10 cellular contexts compared by ENCODE assay signal in genomic region chr11:90434858-90435257, GRCh38.
DNase-seq lines count a peak whose midpoint lies in the region; ATAC-seq and FAIRE-seq lines count a peak whose summit lies in the region.
"Had no signal": no experiment of that assay in that cellular context is flagged by ENCODE, and none has a peak within 500 bp of the region (broad histone marks: within the 10 kb centered on the region; RNA-seq: fewer than 3 reads in every experiment).

No MANE protein-coding gene starts in this region.

- H3K9me3 ChIP-seq in small intestine (ENCODE audit: control insufficient read depth, low read depth), result no peaks in the 10 kb centered on the region
- H3K9me3 ChIP-seq: upper lobe of left lung had no signal

- no peaks in the 10 kb centered on the region for H3K4me1 ChIP-seq in small intestine (ENCODE audit: control insufficient read depth in 2 of 2, insufficient read depth in 1 of 2, low read depth in 1 of 2, low read length in 1 of 2)
- H3K4me1 ChIP-seq: upper lobe of left lung had no signal

- H3K27ac ChIP-seq in epithelial cell of prostate, result no peak overlapping the region
- no peak overlapping the region for H3K27ac ChIP-seq in small intestine (ENCODE audit: low read depth in 1 of 2, low read length in 1 of 2)
- H3K27ac ChIP-seq: upper lobe of left lung had no signal

- H3K27me3 ChIP-seq in small intestine (ENCODE audit: control insufficient read depth in 2 of 2, insufficient read depth in 2 of 2, low read length in 2 of 2), result no peaks in the 10 kb centered on the region
- H3K27me3 ChIP-seq: upper lobe of left lung had no signal

- DNase-seq in NOMO-1 treated with DMSO at 0.1 percent for 48 hours (lab: John Stamatoyannopoulos, UW; ENCODE audit: unreplicated experiment), result peak; percentile 39
- no peak for DNase-seq in NOMO-1 treated with dmso at 0.1 percent for 144 hours (lab: John Stamatoyannopoulos, UW; ENCODE audit: unreplicated experiment)
- peak; percentile 69 for DNase-seq in NCI-H69 (lab: John Stamatoyannopoulos, UW)
- peak; percentile 10 for DNase-seq in epithelial cell of prostate (ENCODE audit: low read depth, low spot score)
- peak; percentile 5 for DNase-seq in small intestine
- no peak for DNase-seq in stimulated activated naive CD8-positive, alpha-beta T cell treated with anti-CD3 and anti-CD28 coated beads, Interleukin-15, Interleukin-2, amounts not matched to agents 100 U/mL and 50 U/mL, for 24 hours
- DNase-seq in putamen (ENCODE audit: low spot score), result no peak
- no peak for DNase-seq in activated effector memory CD4-positive, alpha-beta T cell treated with anti-CD3 and anti-CD28 coated beads, Interleukin-2, amount 50 U/mL, for 16 hours
- DNase-seq: upper lobe of left lung had no signal

- no peaks in the 10 kb centered on the region for H3K36me3 ChIP-seq in small intestine (ENCODE audit: control insufficient read depth in 2 of 2, insufficient read depth in 2 of 2, low read length in 2 of 2)
- H3K36me3 ChIP-seq: upper lobe of left lung had no signal

- H3K4me3 ChIP-seq in small intestine (ENCODE audit: low read depth in 1 of 2, low read length in 2 of 2), result no peak overlapping the region
- H3K4me3 ChIP-seq: upper lobe of left lung had no signal

- ATAC-seq in stimulated activated naive CD8-positive, alpha-beta T cell treated with anti-CD3 and anti-CD28 coated beads, Interleukin-15, Interleukin-2, amounts not matched to agents 100 U/mL and 50 U/mL, for 24 hours, result no peak

- FAIRE-seq in small intestine (lab: Jason Lieb, UNC), result no peak
- FAIRE-seq: GM12892 had no signal

Comparison
In these comparisons a context has a peak if more than half of its experiments do, and no peak if none do; other contexts are left out.
1. DNase-seq: peak in NOMO-1 treated with DMSO at 0.1 percent for 48 hours (single experiment), NCI-H69 (single experiment), epithelial cell of prostate (single experiment) and small intestine (single experiment); none in NOMO-1 treated with dmso at 0.1 percent for 144 hours (single experiment), stimulated activated naive CD8-positive, alpha-beta T cell treated with anti-CD3 and anti-CD28 coated beads, Interleukin-15, Interleukin-2, amounts not matched to agents 100 U/mL and 50 U/mL, for 24 hours (single experiment), putamen (single experiment) and activated effector memory CD4-positive, alpha-beta T cell treated with anti-CD3 and anti-CD28 coated beads, Interleukin-2, amount 50 U/mL, for 16 hours (single experiment).